Comparison of ENCODE assay signal across 6 cellular contexts in the genomic region with DNA sequence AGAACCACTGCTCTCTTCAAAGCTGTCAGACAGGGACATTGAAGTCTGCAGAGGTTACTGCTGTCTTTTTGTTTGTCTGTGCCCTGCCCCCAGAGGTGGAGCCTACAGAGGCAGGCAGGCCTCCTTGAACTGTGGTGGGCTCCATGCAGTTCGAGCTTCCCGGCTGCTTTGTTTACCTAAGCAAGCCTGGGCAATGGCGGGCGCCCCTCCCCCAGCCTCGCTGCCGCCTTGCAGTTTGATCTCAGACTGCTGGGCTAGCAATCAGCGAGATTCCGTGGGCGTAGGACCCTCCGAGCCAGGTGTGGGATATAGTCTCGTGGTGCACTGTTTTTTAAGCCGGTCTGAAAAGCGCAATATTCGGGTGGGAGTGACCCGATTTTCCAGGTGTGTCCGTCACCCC. TPM values are rescaled to one million over a fixed set of nuclear protein-coding genes. Genes with fewer than 3 reads are reported as not detected.
A peak's percentile ranks its signal among the peaks of the same experiment; 100 is the strongest.
DNase-seq lines count a peak whose midpoint lies in the region; TF ChIP-seq lines count a peak whose summit lies in the region.
"Not testable (repeated sequence)": the region's sequence is repeated elsewhere in the genome, so short reads cannot be mapped to it uniquely, and the experiment has no call there.

No MANE protein-coding gene starts in this region.

- DNase-seq in H7: not testable (repeated sequence)
- peak; percentile 65 for DNase-seq in endodermal cell
- peak; percentile 59 for DNase-seq in mesendoderm
- peak; percentile 41 for DNase-seq in neural progenitor cell (ENCODE audit: low spot score)

- not testable (repeated sequence) for H3K79me2 ChIP-seq in mesendoderm (ENCODE audit: control insufficient read depth, insufficient read depth, low read length); neural progenitor cell (ENCODE audit: low read depth)

- H2BK15ac ChIP-seq in mesendoderm (replicated peaks; ENCODE audit: low read depth): not testable (repeated sequence)

- not testable (repeated sequence) for H3K4me1 Mint-ChIP-seq in endodermal cell, neural progenitor cell

- not testable (repeated sequence) for H3K18ac ChIP-seq in mesendoderm (ENCODE audit: low read length)

- not testable (repeated sequence) for H3K27me3 Mint-ChIP-seq in endodermal cell (ENCODE audit: insufficient read depth); neural progenitor cell (ENCODE audit: insufficient read depth, low read depth)

- H3K4me3 Mint-ChIP-seq in endodermal cell: peak overlapping the region; percentile 56
- H3K4me3 Mint-ChIP-seq in neural progenitor cell: not testable (repeated sequence)

- not testable (repeated sequence) for H3K9me3 Mint-ChIP-seq in endodermal cell, neural progenitor cell

- H3K4me3 ChIP-seq in H7 (ENCODE audit: insufficient read depth, low read depth, low read length) (peak overlapping the region; percentile 37), HUES64 (ENCODE audit: low read length) (peak overlapping the region; percentile 49), iPS-11a (ENCODE audit: low read depth, low read length) (peak overlapping the region; percentile 8), neural progenitor cell (peak overlapping the region; percentile 40)
- not testable (repeated sequence) for H3K4me3 ChIP-seq in endodermal cell (ENCODE audit: low read length); mesendoderm (ENCODE audit: low read length)

- H3K27ac ChIP-seq in HUES64 (ENCODE audit: low read depth, low read length): 0 out of 2 replicates have a peak overlapping the region, but pooled peaks have one; percentile 35
- not testable (repeated sequence) for H3K27ac ChIP-seq in endodermal cell (ENCODE audit: low read depth, low read length); mesendoderm (ENCODE audit: low read depth, low read length); neural progenitor cell

- not testable (repeated sequence) for H3K4me2 ChIP-seq in mesendoderm (ENCODE audit: low read length)
- peak overlapping the region; percentile 73 for H3K4me2 ChIP-seq in neural progenitor cell

- H3K79me1 ChIP-seq in mesendoderm (ENCODE audit: low read length): not testable (repeated sequence)

- not testable (repeated sequence) for H3K4ac ChIP-seq in mesendoderm (ENCODE audit: low read depth, low read length)

- not testable (repeated sequence) for H4K5ac ChIP-seq in mesendoderm (ENCODE audit: low read length)

- H2AFZ ChIP-seq in neural progenitor cell (replicated peaks): peak overlapping the region; percentile 68

- H3F3A ChIP-seq in neural progenitor cell (ENCODE audit: low read depth): not testable (repeated sequence)

- not testable (repeated sequence) for H2BK5ac ChIP-seq in mesendoderm (ENCODE audit: low read length)

- H3K9me3 ChIP-seq in HUES64 (ENCODE audit: insufficient read depth, low read depth, low read length); endodermal cell (ENCODE audit: control insufficient read depth, low read length); neural progenitor cell (ENCODE audit: low read depth): not testable (repeated sequence)

- 30% methylated on average over 13 of the region's 16 CpGs for whole genome bisulfite sequencing in HUES64
- 51% methylated on average over 16 of the region's 16 CpGs; no CpG with 5 or more reads in 1 of the 2 experiments for WGBS in endodermal cell (ENCODE audit: insufficient coverage in 1 of 2, insufficient read length in 1 of 2), 2 experiments
- no CpG with 5 or more reads among the region's 16 CpGs for WGBS in mesendoderm (ENCODE audit: extremely low coverage, insufficient coverage, low lambda C conversion rate)

- H3K56ac ChIP-seq in mesendoderm (ENCODE audit: low read length): not testable (repeated sequence)

- not testable (repeated sequence) for H3K23ac ChIP-seq in mesendoderm (ENCODE audit: low read length)

- not testable (repeated sequence) for H3K36me3 ChIP-seq in H7 (replicated peaks; ENCODE audit: control insufficient read depth, insufficient read depth, low read length); HUES64 (ENCODE audit: insufficient read depth, low read length); endodermal cell (ENCODE audit: control insufficient read depth, insufficient read depth, low read length); mesendoderm (ENCODE audit: control insufficient read depth, insufficient read depth, low read length); neural progenitor cell

- TF ChIP-seq CTCF in endodermal cell (conservative IDR thresholded peaks at IDR 0.05); neural progenitor cell (IDR thresholded peaks at IDR 0.05): not testable (repeated sequence)

- peak overlapping the region; percentile 94 for H3K27ac Mint-ChIP-seq in endodermal cell
- not testable (repeated sequence) for H3K27ac Mint-ChIP-seq in neural progenitor cell

- H4K20me1 ChIP-seq in neural progenitor cell (ENCODE audit: low read depth): not testable (repeated sequence)

- H3K9ac ChIP-seq in HUES64 (ENCODE audit: low read depth, low read length): peak overlapping the region; percentile 77
- H3K9ac ChIP-seq in endodermal cell (ENCODE audit: extremely low read depth, low read length, poor library complexity, severe bottlenecking); mesendoderm (ENCODE audit: low read length); neural progenitor cell: not testable (repeated sequence)

- not testable (repeated sequence) for H3K36me3 Mint-ChIP-seq in endodermal cell (ENCODE audit: low read depth); neural progenitor cell

- not testable (repeated sequence) for H2BK120ac ChIP-seq in mesendoderm (ENCODE audit: low read depth, low read length)

- not testable (repeated sequence) for H4K8ac ChIP-seq in mesendoderm (ENCODE audit: low read depth, low read length)

- H3K27me3 ChIP-seq in H7 (ENCODE audit: control insufficient read depth, insufficient read depth, low read length); HUES64 (ENCODE audit: insufficient read depth, low read length); endodermal cell (ENCODE audit: control insufficient read depth, insufficient read depth, low read length, poor library complexity, severe bottlenecking); mesendoderm (ENCODE audit: insufficient read depth, low read length, poor library complexity); neural progenitor cell: not testable (repeated sequence)

- H2AK5ac ChIP-seq in mesendoderm (ENCODE audit: low read length): not testable (repeated sequence)

- H3K4me1 ChIP-seq in HUES64 (ENCODE audit: insufficient read depth, low read length); endodermal cell (ENCODE audit: control insufficient read depth, insufficient read depth, low read length); mesendoderm (ENCODE audit: control insufficient read depth, low read depth, low read length); neural progenitor cell: not testable (repeated sequence)

RNA-seq across cellular contexts. Expression of gene FKTN, which starts 23.6 kb away (rescaled TPM):
- total RNA-seq in H7 (2014; rRNA removed; shearing (Covaris generic)): 8.9 and 18.6 TPM in 2 replicates
- 9.3 TPM for polyA plus RNA-seq in HUES64 (2013, experiment 1 of 2)
- polyA plus RNA-seq in HUES64 (2013, experiment 2 of 2): 10.2 TPM
- total RNA-seq in endodermal cell (10 to 100 TPM; 11.7 to 20.8 TPM), neural progenitor cell (ENCODE audit: low replicate concordance) (34.2 and 57.7 TPM in 2 replicates)
- polyA plus RNA-seq in endodermal cell (2013, experiment 1 of 2): 14.2 TPM
- polyA plus RNA-seq in endodermal cell (2013, experiment 2 of 2): 13.1 TPM
- polyA plus RNA-seq in mesendoderm (2013, experiment 1 of 2): 8.0 TPM
- 7.1 TPM for polyA plus RNA-seq in mesendoderm (2013, experiment 2 of 2)
